In the genomic region with DNA sequence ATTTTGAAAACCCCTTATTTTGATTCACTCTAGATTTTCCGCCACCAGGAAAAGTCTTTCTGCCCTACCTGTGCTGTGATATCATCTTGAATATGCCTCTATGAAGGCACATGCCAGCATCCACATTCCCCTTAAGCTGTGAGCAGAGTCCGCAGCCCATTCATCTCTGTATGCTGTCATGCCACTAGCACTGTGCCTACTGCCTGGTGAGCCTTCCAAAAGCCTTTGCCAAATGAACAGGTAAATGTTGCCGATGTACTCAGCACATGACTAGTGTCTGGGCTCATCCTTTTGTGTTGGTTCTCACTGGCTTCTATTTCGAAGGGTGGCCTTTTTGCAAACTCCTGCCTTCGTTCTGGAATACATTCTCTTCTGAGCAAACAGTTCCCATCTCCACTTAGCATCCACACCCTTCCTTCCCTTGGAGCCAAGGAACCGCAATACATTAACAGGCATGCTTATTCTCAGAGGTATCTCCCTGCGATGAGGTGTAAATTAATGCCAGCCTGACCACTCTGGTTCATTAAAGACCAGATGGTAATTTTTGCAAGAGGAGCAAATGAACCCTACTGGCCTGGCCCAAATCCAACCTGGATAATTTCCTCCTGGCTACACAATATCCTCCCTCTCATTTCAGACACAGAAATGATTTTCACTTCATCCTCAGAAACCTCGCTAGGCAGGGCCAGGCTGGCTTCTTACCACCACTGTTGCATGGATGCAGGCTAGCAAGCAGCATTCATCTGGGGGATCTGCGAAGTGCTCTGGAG, we compare ENCODE assay signal across 22 cellular contexts.
A peak's percentile ranks its signal among the peaks of the same experiment; 100 is the strongest.
DNase-seq lines count a peak whose midpoint lies in the region; ATAC-seq, FAIRE-seq and TF ChIP-seq lines count a peak whose summit lies in the region.
"Had no signal": no experiment of that assay in that cellular context is flagged by ENCODE, and none has a peak within 500 bp of the region (broad histone marks: within the 10 kb centered on the region; RNA-seq: fewer than 3 reads in every experiment).

No MANE protein-coding gene starts in this region.

- H3K9me3 ChIP-seq in keratinocyte (ENCODE audit: control insufficient read depth, low read depth, low read length), result no peaks in the 10 kb centered on the region
- H3K9me3 ChIP-seq: BLaER1, SJCRH30 had no signal

- no peaks in the 10 kb centered on the region for H3F3A ChIP-seq in GM23338 (replicated peaks; ENCODE audit: low read depth)

- H3K4me3 Mint-ChIP-seq in GM23338 (no peak overlapping the region), brain (no peak overlapping the region)
- H3K4me3 Mint-ChIP-seq: CD4-positive, CD25-positive, alpha-beta regulatory T cell; IgD-negative memory B cell had no signal

- dilution Hi-C loops in keratinocyte (cut with MboI; ENCODE audit: extremely low pct_ligation_motif_present, low sequenced_read_pairs), result no loop called here

- TF ChIP-seq CTCF in GM23338 (conservative IDR thresholded peaks at IDR 0.05; ENCODE audit: low read depth in 2 of 2) (no peak), brain (conservative IDR thresholded peaks at IDR 0.05) (no peak), keratinocyte (optimal IDR thresholded peaks at IDR 0.05 in 1 of 3, IDR thresholded peaks at IDR 0.05 in 1 of 3, conservative IDR thresholded peaks at IDR 0.05 in 1 of 3; ENCODE audit: extremely low read depth in 1 of 3, insufficient read depth in 2 of 3, low read length in 3 of 3) (no peak)

- H3K4me2 ChIP-seq in GM23338, result no peak overlapping the region
- no peak overlapping the region for H3K4me2 ChIP-seq in keratinocyte (ENCODE audit: control insufficient read depth, extremely low read depth, insufficient read depth, low read depth, low read length)
- H3K4me2 ChIP-seq: BLaER1, KMS-11 had no signal

- no peaks in the 10 kb centered on the region for H3K79me2 ChIP-seq in GM23338 (replicated peaks; ENCODE audit: insufficient read depth)
- H3K79me2 ChIP-seq in keratinocyte (ENCODE audit: control insufficient read depth, insufficient read depth, low read length), result no peaks in the 10 kb centered on the region

- FAIRE-seq in keratinocyte (lab: Jason Lieb, UNC), result peak; percentile 44
- FAIRE-seq: A204.1 had no signal

- H3K36me3 Mint-ChIP-seq in GM23338 (ENCODE audit: low read depth), result no peaks in the 10 kb centered on the region
- no peaks in the 10 kb centered on the region for H3K36me3 Mint-ChIP-seq in brain
- H3K36me3 Mint-ChIP-seq: CD4-positive, CD25-positive, alpha-beta regulatory T cell; IgD-negative memory B cell had no signal

- H3K27ac Mint-ChIP-seq in GM23338 (no peak overlapping the region), brain (peak overlapping the region in 4 of 5 experiments; percentile 10 to 36 (median 34))
- H3K27ac Mint-ChIP-seq: CD4-positive, CD25-positive, alpha-beta regulatory T cell; IgD-negative memory B cell had no signal

- H3K9me3 Mint-ChIP-seq in GM23338 (no peaks in the 10 kb centered on the region), brain (peaks cover 0 to 4% (median 0%) of the 10 kb centered on the region in 5 experiments)

- no peaks in the 10 kb centered on the region for H3K9me1 ChIP-seq in keratinocyte (ENCODE audit: control insufficient read depth, extremely low read depth, insufficient read depth, low read length)

- 0 out of 2 replicates have a peak overlapping the region, but pooled peaks have one; percentile 18 for H2AFZ ChIP-seq in GM23338
- H2AFZ ChIP-seq in keratinocyte (ENCODE audit: control insufficient read depth, low read length), result no peak overlapping the region

- no peaks in the 10 kb centered on the region for H3K36me3 ChIP-seq in GM23338 (ENCODE audit: insufficient read depth)
- H3K36me3 ChIP-seq in keratinocyte (ENCODE audit: control insufficient read depth in 2 of 2, extremely low read depth in 1 of 2, insufficient read depth in 2 of 2, low read length in 2 of 2), result no peaks in the 10 kb centered on the region
- H3K36me3 ChIP-seq: BLaER1, SJCRH30 had no signal

- ATAC-seq in GM23338 (no peak), sciatic nerve (no peak), GM19463 (IDR thresholded peaks at IDR 0.05; ENCODE audit: unreplicated experiment) (no peak)
- ATAC-seq: HCT116, PC-3, SK-N-SH treated with all-trans-retinoic acid at 6 μM for 48 hours had no signal

- H3K9me2 ChIP-seq in GM23338 (ENCODE audit: insufficient read depth), result no peaks in the 10 kb centered on the region

- H3K27me3 Mint-ChIP-seq in GM23338 (ENCODE audit: insufficient read depth, low read depth, poor library complexity) (no peaks in the 10 kb centered on the region), brain (peaks cover 2% of the 10 kb centered on the region)

- DNase-seq in DMS 273 (lab: John Stamatoyannopoulos, UW; ENCODE audit: unreplicated experiment), result peak; percentile 85
- DNase-seq in GM23338 (ENCODE audit: low spot score), result no peak
- no peak for DNase-seq in keratinocyte (ENCODE audit: low read depth, low spot score)
- DNase-seq in activated CD4-positive, CD25-positive, alpha-beta regulatory T cell treated with anti-CD3 and anti-CD28 coated beads, Interleukin-2, amount 50 U/mL, for 72 hours, result no peak
- DNase-seq in sciatic nerve (ENCODE audit: low spot score), result no peak
- DNase-seq: CD4-positive, CD25-positive, alpha-beta regulatory T cell; DMS53; MM.1S; NCI-H2081; NCI-H345; NCI-H526 treated with DMSO at 0.1 percent for 48 hours; PC-3; SJCRH30 had no signal

- no peaks in the 10 kb centered on the region for H3K4me1 ChIP-seq in GM23338 (ENCODE audit: insufficient read depth)
- H3K4me1 ChIP-seq in keratinocyte (ENCODE audit: control insufficient read depth, extremely low read depth, insufficient read depth, low read length), result no peaks in the 10 kb centered on the region
- H3K4me1 ChIP-seq: BLaER1, SJCRH30 had no signal

- no peak overlapping the region for H3K9ac ChIP-seq in keratinocyte (ENCODE audit: control insufficient read depth, extremely low read depth, insufficient read depth, low read length)
- H3K9ac ChIP-seq: BLaER1, KMS-11 had no signal

- no peaks in the 10 kb centered on the region for H4K20me1 ChIP-seq in GM23338 (replicated peaks; ENCODE audit: insufficient read depth)
- H4K20me1 ChIP-seq in keratinocyte (ENCODE audit: control insufficient read depth, extremely low read depth, insufficient read depth, low read length), result no peaks in the 10 kb centered on the region
- H4K20me1 ChIP-seq: BLaER1 had no signal

- H3K4me3 ChIP-seq in GM23338, result no peak overlapping the region
- H3K4me3 ChIP-seq in keratinocyte (ENCODE audit: control insufficient read depth in 2 of 3, extremely low read depth in 1 of 3, insufficient read depth in 2 of 3, low read depth in 1 of 3, low read length in 3 of 3), result no peak overlapping the region
- H3K4me3 ChIP-seq: BLaER1, SJCRH30 had no signal

- no peaks in the 10 kb centered on the region for H3K4me1 Mint-ChIP-seq in GM23338
- peaks cover 22% of the 10 kb centered on the region for H3K4me1 Mint-ChIP-seq in brain
- H3K4me1 Mint-ChIP-seq: CD4-positive, CD25-positive, alpha-beta regulatory T cell; IgD-negative memory B cell had no signal

- H3K27ac ChIP-seq in GM23338 (ENCODE audit: low read depth) (no peak overlapping the region), keratinocyte (ENCODE audit: control insufficient read depth, insufficient read depth, low read length) (no peak overlapping the region)
- H3K27ac ChIP-seq: BLaER1, HL-60, KMS-11, SJCRH30 had no signal

- H3K27me3 ChIP-seq in GM23338 (ENCODE audit: insufficient read depth) (no peaks in the 10 kb centered on the region), keratinocyte (ENCODE audit: control insufficient read depth, extremely low read depth, insufficient read depth, low read length) (no peaks in the 10 kb centered on the region)
- H3K27me3 ChIP-seq: BLaER1, SJCRH30 had no signal

- intact Hi-C loops in sciatic nerve (cut with DNase I), result no loop called here

TF ChIP-seq in GM23338, 12 proteins besides CTCF, POLR2A, EP300 and RAD21 (continues in another document):
- no peak for TF ChIP-seq STAT1 (IDR thresholded peaks at IDR 0.05; ENCODE audit: unreplicated experiment)
- TF ChIP-seq, protein P1, sequence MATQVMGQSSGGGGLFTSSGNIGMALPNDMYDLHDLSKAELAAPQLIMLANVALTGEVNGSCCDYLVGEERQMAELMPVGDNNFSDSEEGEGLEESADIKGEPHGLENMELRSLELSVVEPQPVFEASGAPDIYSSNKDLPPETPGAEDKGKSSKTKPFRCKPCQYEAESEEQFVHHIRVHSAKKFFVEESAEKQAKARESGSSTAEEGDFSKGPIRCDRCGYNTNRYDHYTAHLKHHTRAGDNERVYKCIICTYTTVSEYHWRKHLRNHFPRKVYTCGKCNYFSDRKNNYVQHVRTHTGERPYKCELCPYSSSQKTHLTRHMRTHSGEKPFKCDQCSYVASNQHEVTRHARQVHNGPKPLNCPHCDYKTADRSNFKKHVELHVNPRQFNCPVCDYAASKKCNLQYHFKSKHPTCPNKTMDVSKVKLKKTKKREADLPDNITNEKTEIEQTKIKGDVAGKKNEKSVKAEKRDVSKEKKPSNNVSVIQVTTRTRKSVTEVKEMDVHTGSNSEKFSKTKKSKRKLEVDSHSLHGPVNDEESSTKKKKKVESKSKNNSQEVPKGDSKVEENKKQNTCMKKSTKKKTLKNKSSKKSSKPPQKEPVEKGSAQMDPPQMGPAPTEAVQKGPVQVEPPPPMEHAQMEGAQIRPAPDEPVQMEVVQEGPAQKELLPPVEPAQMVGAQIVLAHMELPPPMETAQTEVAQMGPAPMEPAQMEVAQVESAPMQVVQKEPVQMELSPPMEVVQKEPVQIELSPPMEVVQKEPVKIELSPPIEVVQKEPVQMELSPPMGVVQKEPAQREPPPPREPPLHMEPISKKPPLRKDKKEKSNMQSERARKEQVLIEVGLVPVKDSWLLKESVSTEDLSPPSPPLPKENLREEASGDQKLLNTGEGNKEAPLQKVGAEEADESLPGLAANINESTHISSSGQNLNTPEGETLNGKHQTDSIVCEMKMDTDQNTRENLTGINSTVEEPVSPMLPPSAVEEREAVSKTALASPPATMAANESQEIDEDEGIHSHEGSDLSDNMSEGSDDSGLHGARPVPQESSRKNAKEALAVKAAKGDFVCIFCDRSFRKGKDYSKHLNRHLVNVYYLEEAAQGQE (IDR thresholded peaks at IDR 0.05; ENCODE audit: unreplicated experiment), result no peak
- no peak for TF ChIP-seq ZNF331 (CRISPR knock-in tag; IDR thresholded peaks at IDR 0.05; ENCODE audit: low read depth)
- TF ChIP-seq EZH2 (IDR thresholded peaks at IDR 0.05; ENCODE audit: low read depth, unreplicated experiment), result no peak
- no peak for TF ChIP-seq EZH2phosphoT487 (IDR thresholded peaks at IDR 0.05; ENCODE audit: unreplicated experiment)
- TF ChIP-seq POLR2AphosphoS5 (IDR thresholded peaks at IDR 0.05; ENCODE audit: low read depth), result no peak
- no peak for TF ChIP-seq JUNB (IDR thresholded peaks at IDR 0.05; ENCODE audit: unreplicated experiment)
- TF ChIP-seq NANOG (IDR thresholded peaks at IDR 0.05; ENCODE audit: borderline replicate concordance), result no peak
